Comparison of ENCODE assay signal across 10 cellular contexts in the genomic region with DNA sequence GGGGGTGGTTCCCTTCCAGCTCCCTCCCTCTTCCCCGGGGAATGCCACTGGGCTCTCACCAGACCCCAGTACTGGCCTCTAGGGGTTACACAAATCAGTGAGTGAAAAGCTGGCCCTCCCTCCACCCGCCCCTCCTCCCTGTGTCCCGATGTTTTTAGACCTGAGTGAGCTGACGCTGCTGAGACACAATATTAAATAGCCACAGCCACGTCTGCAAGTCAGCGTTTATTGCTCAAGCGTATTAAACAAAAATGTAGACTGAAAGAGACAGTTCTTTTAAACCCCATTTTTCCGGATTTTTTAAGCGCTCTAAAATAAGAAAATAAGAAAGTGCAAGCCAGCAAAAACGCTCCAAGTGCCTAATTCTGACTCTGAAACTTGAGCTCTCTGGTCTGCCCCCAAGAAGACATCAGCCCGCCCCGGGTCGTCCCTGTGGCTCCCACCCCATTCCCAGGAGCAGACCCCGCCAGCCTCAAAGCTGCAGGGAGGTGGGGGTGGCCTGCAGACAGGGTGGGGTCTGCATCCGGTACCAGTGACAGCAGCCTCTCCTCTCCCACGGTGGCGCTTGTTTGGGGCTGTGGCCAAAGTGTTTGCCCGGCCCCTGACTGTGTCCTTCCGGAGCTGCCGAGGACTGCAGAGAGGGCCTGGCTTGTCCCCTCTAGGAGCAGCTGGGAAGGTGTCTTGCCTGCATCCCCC. TPM values are rescaled to one million over a fixed set of nuclear protein-coding genes. Genes with fewer than 3 reads are reported as not detected.
DNase-seq lines count a peak whose midpoint lies in the region; ATAC-seq, FAIRE-seq and TF ChIP-seq lines count a peak whose summit lies in the region.
"Had no signal": no experiment of that assay in that cellular context is flagged by ENCODE, and none has a peak within 500 bp of the region (broad histone marks: within the 10 kb centered on the region; RNA-seq: fewer than 3 reads in every experiment).

No MANE protein-coding gene starts in this region.

- no peak for TF ChIP-seq CTCF in astrocyte (IDR thresholded peaks at IDR 0.05; ENCODE audit: insufficient read depth, low read depth, low read length)
- peak in 4 of 56 donors; percentile 5 to 12 (median 7) for TF ChIP-seq CTCF in dorsolateral prefrontal cortex (IDR thresholded peaks at IDR 0.05 in 54 of 56, conservative IDR thresholded peaks at IDR 0.05 in 2 of 56; ENCODE audit: low read depth in 1 of 56, partially characterized antibody in 56 of 56)

- no peak overlapping the region for H3K9ac ChIP-seq in astrocyte (ENCODE audit: low read length)

- no peak for FAIRE-seq in astrocyte (lab: Jason Lieb, UNC)

- no peaks in the 10 kb centered on the region for H3K4me1 ChIP-seq in astrocyte (ENCODE audit: insufficient read depth, low read length)

- intact Hi-C loops in dorsolateral prefrontal cortex (cut with DNase I) = no loop called here

- no peak overlapping the region for H3K27ac Mint-ChIP-seq in astrocyte (ENCODE audit: unreplicated experiment)
- H3K27ac Mint-ChIP-seq in immature natural killer cell = peak overlapping the region in 2 of 6 donors; percentile 32 to 46

- POLR2A ChIA-PET in HEK293T (lab: Yijun Ruan, JAX) = interaction anchor here (0.7 to 1.0 kb wide), 2 partner anchors 9 to 18 kb away, joined by 3 read pairs; no protein-coding TSS in a partner anchor

- peak overlapping the region; percentile 26 for H3K4me2 ChIP-seq in astrocyte (ENCODE audit: low read length)

- DNase-seq in 8988T (peak; percentile 89), HEK293T (ENCODE audit: extremely low spot score) (peak; percentile 54), astrocyte (ENCODE audit: low read depth) (no peak), immature natural killer cell (no peak), dorsolateral prefrontal cortex (no peak)
- DNase-seq in stimulated activated CD4-positive, alpha-beta T cell treated with anti-CD3 and anti-CD28 coated beads, Interleukin-1b, Interleukin-23, amount 100 ng/mL, for 48 hours = no peak
- DNase-seq: hippocampal formation had no signal

- peak overlapping the region; percentile 27 for H3K4me3 Mint-ChIP-seq in astrocyte (ENCODE audit: unreplicated experiment)
- H3K4me3 Mint-ChIP-seq in immature natural killer cell = peak overlapping the region; percentile 12 to 56 (median 36)

- H3K4me3 ChIP-seq in astrocyte (ENCODE audit: insufficient read depth, low read depth, low read length) (no peak overlapping the region), dorsolateral prefrontal cortex (peak overlapping the region in 9 of 59 donors; percentile 0 to 42 (median 36))

- peaks cover 37% of the 10 kb centered on the region for H3K27me3 Mint-ChIP-seq in astrocyte (ENCODE audit: low read depth, unreplicated experiment)
- peaks cover 0 to 3% (median 2%) of the 10 kb centered on the region in 3 donors for H3K27me3 Mint-ChIP-seq in immature natural killer cell (ENCODE audit: low read depth in 3 of 3)

- H2AFZ ChIP-seq in astrocyte (ENCODE audit: low read depth, low read length) = no peak overlapping the region

- H3K27me3 ChIP-seq in astrocyte (ENCODE audit: insufficient read depth, low read length) = peaks cover 12% of the 10 kb centered on the region
- H3K27me3 ChIP-seq in dorsolateral prefrontal cortex = peaks cover 0 to 36% (median 18%) of the 10 kb centered on the region in 45 donors

- H3K36me3 Mint-ChIP-seq in astrocyte (ENCODE audit: low read depth, unreplicated experiment) (peaks cover 4% of the 10 kb centered on the region), immature natural killer cell (peaks cover 0 to 4% (median 0%) of the 10 kb centered on the region in 3 donors)

- ATAC-seq in HG02623 (IDR thresholded peaks at IDR 0.05; ENCODE audit: unreplicated experiment) = no peak
- ATAC-seq in GM19035 (IDR thresholded peaks at IDR 0.05; ENCODE audit: unreplicated experiment) = no peak

- no peaks in the 10 kb centered on the region for H4K20me1 ChIP-seq in astrocyte (ENCODE audit: insufficient read depth, low read length)

- H3K36me3 ChIP-seq in astrocyte (ENCODE audit: insufficient read depth, low read length) = no peaks in the 10 kb centered on the region

- H3K9me3 Mint-ChIP-seq in astrocyte (ENCODE audit: unreplicated experiment) = no peaks in the 10 kb centered on the region
- H3K9me3 Mint-ChIP-seq in immature natural killer cell = no peaks in the 10 kb centered on the region

- H3K9me3 ChIP-seq in astrocyte (ENCODE audit: insufficient read depth, low read depth, low read length) = peaks cover under 1% of the 10 kb centered on the region

- CTCF ChIA-PET in HEK293T (lab: Yijun Ruan, JAX) = interaction anchor here (0.5 to 1.3 kb wide), 7 partner anchors 9 to 120 kb away, joined by 3 to 4 read pairs (median 3); no protein-coding TSS in a partner anchor

- peaks cover 2% of the 10 kb centered on the region for H3K4me1 Mint-ChIP-seq in astrocyte (ENCODE audit: low read depth, unreplicated experiment)
- peaks cover 5 to 8% of the 10 kb centered on the region in 2 donors for H3K4me1 Mint-ChIP-seq in immature natural killer cell

- H3K79me2 ChIP-seq in astrocyte (ENCODE audit: insufficient read depth, low read length) = no peaks in the 10 kb centered on the region

- H3K27ac ChIP-seq in astrocyte (ENCODE audit: low read depth, low read length) (no peak overlapping the region), dorsolateral prefrontal cortex (no peak overlapping the region)

TF ChIP-seq in HEK293T, 16 proteins besides CTCF, POLR2A, EP300 and RAD21:
- TF ChIP-seq CTBP1 (IDR thresholded peaks at IDR 0.05; ENCODE audit: borderline replicate concordance) = no peak
- TF ChIP-seq HDGF (IDR thresholded peaks at IDR 0.05; ENCODE audit: borderline replicate concordance) = no peak
- TF ChIP-seq TARDBP (IDR thresholded peaks at IDR 0.05) = no peak
- TF ChIP-seq LEF1 (IDR thresholded peaks at IDR 0.05; ENCODE audit: borderline replicate concordance) = no peak
- no peak for TF ChIP-seq SP1 (IDR thresholded peaks at IDR 0.05)
- no peak for TF ChIP-seq FOXM1 (IDR thresholded peaks at IDR 0.05; ENCODE audit: borderline replicate concordance)
- TF ChIP-seq BHLHE40 (IDR thresholded peaks at IDR 0.05; ENCODE audit: borderline replicate concordance) = no peak
- TF ChIP-seq SUZ12 (IDR thresholded peaks at IDR 0.05) = no peak

RNA-seq across cellular contexts. Expression of gene TTLL8, which starts 1.2 kb away (rescaled TPM):
- not detected in 2 replicates for total RNA-seq in astrocyte
- not detected for polyA plus RNA-seq in immature natural killer cell
- under 1 TPM in 1 of 120 experiments, not detected in 119; 0.21 TPM for total RNA-seq in dorsolateral prefrontal cortex
- total RNA-seq: HT1080 had no signal

RNA-seq across cellular contexts. Expression of gene MLC1, which starts 25.9 kb away (rescaled TPM):
- total RNA-seq in astrocyte (0.09 and 0.70 TPM in 2 replicates), dorsolateral prefrontal cortex (100 to 1,000 TPM in 92 of 120 experiments, 10 to 100 TPM in 28; 59.3 to 331 (median 119) TPM)
- polyA plus RNA-seq in immature natural killer cell = 100 to 1,000 TPM in 1 of 3 donors, 10 to 100 TPM in 2; 64.8 to 123 (median 71.7) TPM

RNA-seq across cellular contexts. Expression of gene MOV10L1, which starts 30.5 kb away (rescaled TPM):
- total RNA-seq in astrocyte (0.61 and 0.62 TPM in 2 replicates), dorsolateral prefrontal cortex (1 to 10 TPM; 1.1 to 9.0 (median 3.6) TPM)
- 1 to 10 TPM in 1 of 3 donors, not detected in 2; 1.4 TPM for polyA plus RNA-seq in immature natural killer cell
- total RNA-seq: HT1080 had no signal

RNA-seq across cellular contexts. Expression of gene IL17REL, which starts 46.8 kb away (rescaled TPM):
- total RNA-seq in astrocyte = not detected in 2 replicates
- polyA plus RNA-seq in immature natural killer cell = not detected
- 1 to 10 TPM in 4 of 120 experiments, under 1 TPM in 52, not detected in 64; 0.11 to 1.7 (median 0.30) TPM for total RNA-seq in dorsolateral prefrontal cortex
- total RNA-seq: HT1080 had no signal

Comparison
In these comparisons a context has a peak if more than half of its experiments do, and no peak if none do; other contexts are left out.
1. DNase-seq: peak in 8988T (single experiment) and HEK293T (single experiment); none in astrocyte (single experiment), immature natural killer cell (0 of 3), dorsolateral prefrontal cortex (0 of 10) and stimulated activated CD4-positive, alpha-beta T cell treated with anti-CD3 and anti-CD28 coated beads, Interleukin-1b, Interleukin-23, amount 100 ng/mL, for 48 hours (single experiment).
2. RNA of gene MLC1, which starts 25.9 kb away (total RNA-seq): 59.3 to 331 TPM in dorsolateral prefrontal cortex; 0.09 to 0.70 TPM in astrocyte; every median in the first group is over 10 times any median in the second.